8 cellular contexts compared by ENCODE assay signal in genomic region chr18:3012920-3013810, GRCh38. TPM values are rescaled to one million over a fixed set of nuclear protein-coding genes. Genes with fewer than 3 reads are reported as not detected.
DNase-seq lines count a peak whose midpoint lies in the region; ATAC-seq, FAIRE-seq and TF ChIP-seq lines count a peak whose summit lies in the region.

Gene LPIN2, minus strand, starts transcription at chr18:3013144. Its CDS starts 52,304 bp downstream, at chr18:2960840.

- H3K27ac ChIP-seq in pancreas = peak within 1 kb of the TSS; percentile 69 to 97 (median 92)
- peak within 1 kb of the TSS; percentile 88 to 96 (median 95) for H3K27ac ChIP-seq in thyroid gland

- no peaks in the 10 kb centered on the region for H3K27me3 Mint-ChIP-seq in activated naive CD8-positive, alpha-beta T cell treated with anti-CD3 and anti-CD28 coated beads, Interleukin-2, amount 50 U/mL, for 24 hours

- FAIRE-seq in GM12891 (lab: Jason Lieb, UNC) (peak; percentile 84), pancreas (lab: Jason Lieb, UNC) (peak; percentile 13)

- intact Hi-C loops in Right ventricle myocardium superior (cut with DNase I) (loop anchor here (5.0 kb wide), 1 partner anchor 36 kb away; no protein-coding TSS in a partner anchor), pancreas (cut with DNase I) (no loop called here), thyroid gland (cut with DNase I) (loop anchor here (10.0 kb wide), 1 partner anchor 232 kb away; the partner anchor contains the start of gene MYL12A)

- ATAC-seq in HG02840 (IDR thresholded peaks at IDR 0.05; ENCODE audit: low FRiP score, unreplicated experiment) = peak; percentile 91
- ATAC-seq in activated naive CD8-positive, alpha-beta T cell treated with anti-CD3 and anti-CD28 coated beads, Interleukin-2, amount 50 U/mL, for 24 hours = peak; percentile 93
- ATAC-seq in Right ventricle myocardium superior (ENCODE audit: poor library complexity) = peak; percentile 90
- ATAC-seq in pancreas = peak; percentile 82 to 92 (median 88)

- H3K9me3 ChIP-seq in pancreas (no peaks in the 10 kb centered on the region), thyroid gland (no peaks in the 10 kb centered on the region)

- peaks cover 60% of the 10 kb centered on the region for H3K4me1 Mint-ChIP-seq in activated naive CD8-positive, alpha-beta T cell treated with anti-CD3 and anti-CD28 coated beads, Interleukin-2, amount 50 U/mL, for 24 hours

- H3K9me3 Mint-ChIP-seq in activated naive CD8-positive, alpha-beta T cell treated with anti-CD3 and anti-CD28 coated beads, Interleukin-2, amount 50 U/mL, for 24 hours = no peaks in the 10 kb centered on the region

- H3K27me3 ChIP-seq in pancreas = no peaks in the 10 kb centered on the region
- H3K27me3 ChIP-seq in thyroid gland = no peaks in the 10 kb centered on the region

- H3K4me1 ChIP-seq in pancreas (peaks cover 0 to 4% (median 0%) of the 10 kb centered on the region in 3 donors), thyroid gland (peaks cover 15 to 41% of the 10 kb centered on the region in 2 donors)

- WGBS in pancreas, 2 donors = 0 to 1% methylated on average over 55 to 93 of the region's 93 CpGs
- WGBS in thyroid gland, 2 donors = 5 to 15% methylated on average over 12 to 32 of the region's 93 CpGs

- DNase-seq in GM12891 (ENCODE audit: insufficient read length, low spot score) = peak; percentile 92
- DNase-seq in NCI-H1436 (lab: John Stamatoyannopoulos, UW) = peak; percentile 90
- peak; percentile 93 for DNase-seq in SW480 (ENCODE audit: low spot score)
- peak; percentile 95 for DNase-seq in activated naive CD8-positive, alpha-beta T cell treated with anti-CD3 and anti-CD28 coated beads, Interleukin-2, amount 50 U/mL, for 24 hours
- DNase-seq in Right ventricle myocardium superior = peak; percentile 100
- DNase-seq in pancreas = peak; percentile 96 to 100 (median 99)
- DNase-seq in thyroid gland = peak; percentile 99 to 100

- H3K36me3 ChIP-seq in pancreas (no peaks in the 10 kb centered on the region), thyroid gland (no peaks in the 10 kb centered on the region)

- TF ChIP-seq POLR2A in GM12891 (IDR thresholded peaks at IDR 0.05; ENCODE audit: low read depth, low read length) (no peak), thyroid gland (IDR thresholded peaks at IDR 0.05) (peak in 1 of 2 donors; percentile 89)

- peak within 1 kb of the TSS; percentile 89 for H3K27ac Mint-ChIP-seq in activated naive CD8-positive, alpha-beta T cell treated with anti-CD3 and anti-CD28 coated beads, Interleukin-2, amount 50 U/mL, for 24 hours

- H3K4me3 Mint-ChIP-seq in activated naive CD8-positive, alpha-beta T cell treated with anti-CD3 and anti-CD28 coated beads, Interleukin-2, amount 50 U/mL, for 24 hours = peak within 1 kb of the TSS; percentile 95

- H3K4me3 ChIP-seq in pancreas = peak within 1 kb of the TSS; percentile 67 to 94 (median 88)
- peak within 1 kb of the TSS; percentile 75 to 84 (median 79) for H3K4me3 ChIP-seq in thyroid gland (replicated peaks in 1 of 3)

- TF ChIP-seq CTCF in pancreas (IDR thresholded peaks at IDR 0.05) (no peak), thyroid gland (IDR thresholded peaks at IDR 0.05) (no peak)

- peaks cover 33% of the 10 kb centered on the region for H3K36me3 Mint-ChIP-seq in activated naive CD8-positive, alpha-beta T cell treated with anti-CD3 and anti-CD28 coated beads, Interleukin-2, amount 50 U/mL, for 24 hours (ENCODE audit: low read depth)

TF ChIP-seq in GM12891, 5 proteins besides CTCF, POLR2A, EP300 and RAD21:
- TF ChIP-seq POU2F2 (IDR thresholded peaks at IDR 0.05; ENCODE audit: low read depth, low read length) = no peak
- TF ChIP-seq POLR2AphosphoS5 (IDR thresholded peaks at IDR 0.05; ENCODE audit: low read depth, low read length) = no peak; the same call in 1 of the 2 replicates
- TF ChIP-seq SPI1 (IDR thresholded peaks at IDR 0.05; ENCODE audit: low read depth, low read length) = no peak
- 0 out of 2 replicates have a peak, but pooled peaks have one; percentile 49 for TF ChIP-seq TAF1 (IDR thresholded peaks at IDR 0.05; ENCODE audit: low read depth, low read length)

RNA-seq across cellular contexts. Expression of gene LPIN2, which starts in this region (rescaled TPM):
- 13.3 TPM for polyA plus RNA-seq in GM12891 (2012; ENCODE audit: low read depth, missing spikeins)
- total RNA-seq in Right ventricle myocardium superior (10.4 TPM), pancreas (10 to 100 TPM in 5 of 6 donors, 1 to 10 TPM in 1; 9.9 to 23.0 (median 13.7) TPM), thyroid gland (10 to 100 TPM; 39.4 to 68.0 (median 47.4) TPM)
- 1 to 10 TPM; 5.1 to 8.2 TPM for polyA plus RNA-seq in pancreas

Comparison
In these comparisons a context has a peak if more than half of its experiments do, and no peak if none do; other contexts are left out.
1. Peak in every context shown above with its lines: DNase-seq, ATAC-seq, H3K4me3 ChIP-seq and H3K27ac ChIP-seq.
2. intact Hi-C loops: an anchor here in Right ventricle myocardium superior (5.0 kb wide) and thyroid gland (10.0 kb wide); none called in pancreas.